ENCODE assay signal across 23 cellular contexts in the genomic region with DNA sequence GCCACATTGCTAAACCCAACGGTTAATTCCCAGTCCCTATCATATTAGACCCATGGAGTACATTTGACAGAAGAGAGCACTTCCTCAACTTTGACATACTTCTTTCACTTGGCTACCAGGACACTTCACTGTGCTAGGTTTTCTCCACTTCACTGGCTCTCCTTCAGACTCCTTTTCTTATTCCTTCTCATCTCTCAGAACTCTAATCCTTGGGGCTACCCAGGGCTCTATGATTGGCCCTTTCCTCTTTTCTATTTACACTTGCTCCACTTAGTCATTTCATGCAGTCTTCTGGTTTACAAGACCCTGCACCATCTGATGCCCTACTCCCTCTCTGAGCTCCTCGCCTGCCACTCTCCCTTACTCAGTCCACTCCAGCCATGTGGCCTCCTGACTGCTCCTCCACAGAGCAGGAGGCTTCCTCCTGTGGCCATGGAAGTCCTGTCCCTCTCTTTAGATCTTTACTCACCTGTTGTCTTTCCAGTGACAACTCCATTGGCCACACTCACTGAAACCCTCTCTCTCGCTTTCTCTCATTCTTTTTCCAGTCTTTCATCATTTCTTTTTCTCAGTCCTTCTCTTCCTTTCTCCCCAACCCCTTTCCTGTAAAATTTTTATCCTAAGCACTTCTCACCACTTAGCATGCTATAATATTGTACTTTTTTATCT.
DNase-seq lines count a peak whose midpoint lies in the region; ATAC-seq and TF ChIP-seq lines count a peak whose summit lies in the region.
"Had no signal": no experiment of that assay in that cellular context is flagged by ENCODE, and none has a peak within 500 bp of the region (broad histone marks: within the 10 kb centered on the region; RNA-seq: fewer than 3 reads in every experiment).

No MANE protein-coding gene starts in this region.

- no peak for DNase-seq in heart right ventricle
- DNase-seq in activated naive CD4-positive, alpha-beta T cell treated with anti-CD3 and anti-CD28 coated beads, Interleukin-2, amount 50 U/mL, for 16 hours = no peak
- DNase-seq in amygdala (lab: John Stamatoyannopoulos, UW) = no peak
- no peak for DNase-seq in SIG-M5 (lab: John Stamatoyannopoulos, UW)
- DNase-seq in activated CD4-positive, alpha-beta T cell treated with anti-CD3 and anti-CD28 coated beads for 4 hours = no peak
- DNase-seq: activated CD8-positive, alpha-beta memory T cell treated with anti-CD3 and anti-CD28 coated beads, Interleukin-2, amount 50 U/mL, for 48 hours; activated gamma-delta T cell treated with Interleukin-2 at 50 U/mL for 16 hours; anterior cingulate cortex; CD8-positive, alpha-beta T cell; DMS79; effector memory CD8-positive, alpha-beta T cell; NCI-H1417; NCI-H2171 treated with DMSO at 0.1 percent for 48 hours; NCI-H82; PC-9; SK-N-SH; stimulated activated CD4-positive, alpha-beta T cell treated with anti-CD3 and anti-CD28 coated beads, Interleukin-2, amount 100 ng/mL, for 24 hours; uterus had no signal

- peaks cover 100% of the 10 kb centered on the region for H3K79me2 ChIP-seq in DOHH2 (ENCODE audit: control insufficient read depth, low read length)

- H3K9me2 ChIP-seq in DOHH2 (replicated peaks; ENCODE audit: control insufficient read depth, low read length) = no peaks in the 10 kb centered on the region
- H3K9me2 ChIP-seq: SK-N-SH had no signal

- H3K36me3 ChIP-seq in DOHH2 (ENCODE audit: control insufficient read depth, low read length) = peaks cover 8% of the 10 kb centered on the region; the same call in 1 of the 2 replicates
- no peaks in the 10 kb centered on the region for H3K36me3 ChIP-seq in heart right ventricle
- H3K36me3 ChIP-seq: uterus had no signal

- no peaks in the 10 kb centered on the region for H4K20me1 ChIP-seq in DOHH2 (ENCODE audit: control insufficient read depth, insufficient read depth, low read depth, low read length)

- TF ChIP-seq CTCF in DOHH2 (IDR thresholded peaks at IDR 0.05; ENCODE audit: low read depth, low read length, poor library complexity, severe bottlenecking) = no peak
- TF ChIP-seq CTCF in heart right ventricle (IDR thresholded peaks at IDR 0.05) = no peak

- peak overlapping the region; percentile 46 for H3K4me3 ChIP-seq in DOHH2 (ENCODE audit: low read length)
- no peak overlapping the region for H3K4me3 ChIP-seq in heart right ventricle
- H3K4me3 ChIP-seq: lung, PC-9, uterus had no signal

- no peaks in the 10 kb centered on the region for H3K27me3 ChIP-seq in DOHH2 (ENCODE audit: control insufficient read depth, low read length)
- no peaks in the 10 kb centered on the region for H3K27me3 ChIP-seq in heart right ventricle
- H3K27me3 ChIP-seq: uterus had no signal

- peak overlapping the region; percentile 67 for H3K4me2 ChIP-seq in DOHH2 (ENCODE audit: low read length)
- H3K4me2 ChIP-seq: KMS-11, PC-9, SK-N-SH had no signal

- H3K4me1 ChIP-seq in DOHH2 (ENCODE audit: control insufficient read depth, low read length) = peaks cover 99% of the 10 kb centered on the region
- H3K4me1 ChIP-seq in heart right ventricle = peaks cover 0 to 54% (median 15%) of the 10 kb centered on the region in 9 donors
- H3K4me1 ChIP-seq: uterus had no signal

- WGBS in heart right ventricle, 2 donors = 78 to 81% methylated on average over 3 of the region's 3 CpGs

- H3K27ac ChIP-seq in DOHH2 (ENCODE audit: low read depth, low read length) (peak overlapping the region; percentile 79), heart right ventricle (peak overlapping the region in 3 of 10 donors; percentile 18 to 41 (median 38))
- H3K27ac ChIP-seq: KMS-11, PC-9, uterus had no signal

- H3F3A ChIP-seq in DOHH2 (ENCODE audit: control insufficient read depth, insufficient read depth) = peaks cover 50% of the 10 kb centered on the region

- H3K9me3 ChIP-seq in DOHH2 (ENCODE audit: control insufficient read depth, insufficient read depth, low read length) = no peaks in the 10 kb centered on the region
- no peaks in the 10 kb centered on the region for H3K9me3 ChIP-seq in heart right ventricle
- H3K9me3 ChIP-seq: SK-N-SH, uterus had no signal

- peak; percentile 45 for ATAC-seq in GM19397 (IDR thresholded peaks at IDR 0.05; ENCODE audit: unreplicated experiment)
- peak; percentile 69 for ATAC-seq in HG03432 (IDR thresholded peaks at IDR 0.05; ENCODE audit: unreplicated experiment)
- peak in 7 of 8 donors; percentile 29 to 59 (median 46) for ATAC-seq in heart right ventricle
- ATAC-seq: CD8-positive, alpha-beta T cell; effector memory CD8-positive, alpha-beta T cell had no signal

- intact Hi-C loops in heart right ventricle (cut with DNase I) = loop anchor here in 1 of 10 donors (2.0 kb wide), 1 partner anchor 41 kb away; no protein-coding TSS in a partner anchor
